In the genomic region with DNA sequence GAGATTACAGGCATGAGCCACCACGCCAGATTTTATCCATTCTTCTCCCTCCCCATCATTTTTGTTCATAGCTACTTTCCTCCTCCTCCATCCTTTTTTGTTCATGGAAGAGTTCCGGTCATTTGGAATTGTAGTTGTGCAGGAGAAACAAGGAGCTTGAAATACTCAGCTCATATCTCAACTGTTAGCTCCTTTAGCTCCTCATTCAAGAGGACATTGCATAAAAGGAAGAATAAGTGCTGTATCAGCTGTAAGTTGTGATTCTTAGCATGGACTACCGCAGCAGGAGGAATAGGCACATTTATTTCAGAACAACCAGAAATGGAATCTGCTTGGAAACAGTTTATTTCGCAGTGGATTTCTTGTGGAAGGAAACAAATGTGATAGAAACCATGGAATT, we compare ENCODE assay signal across 30 cellular contexts.
"Had no signal": no experiment of that assay in that cellular context is flagged by ENCODE, and none has a peak within 500 bp of the region (broad histone marks: within the 10 kb centered on the region; RNA-seq: fewer than 3 reads in every experiment).

No MANE protein-coding gene starts in this region.

- H3K36me3 ChIP-seq: esophagus muscularis mucosa, ovary had no signal

- H3K4me3 ChIP-seq: esophagus muscularis mucosa, heart left ventricle, ovary, testis, vagina had no signal

- H3K4me1 ChIP-seq: testis had no signal

- DNase-seq: activated B cell treated with CpG ODN at 0.5 μM for 24 hours; activated CD4-positive, alpha-beta T cell treated with anti-CD3 and anti-CD28 coated beads, Interleukin-2, amount 50 U/mL, for 1 hour; activated CD8-positive, alpha-beta T cell treated with anti-CD3 and anti-CD28 coated beads for 36 hours; activated gamma-delta T cell treated with Interleukin-2 at 50 U/mL for 16 hours; activated naive CD4-positive, alpha-beta T cell treated with anti-CD3 and anti-CD28 coated beads, Interleukin-2, amount 50 U/mL, for 16 hours; activated T-cell treated with anti-CD3 and anti-CD28 coated beads, Interleukin-2, amount 50 U/mL, for 4 hours; amygdala; central memory CD4-positive, alpha-beta T cell; effector CD4-positive, alpha-beta T cell; foreskin keratinocyte; heart left ventricle; hypothalamus; immature natural killer cell; kidney; left colon; mammary epithelial cell; naive B cell; ovary; right cardiac atrium; stimulated activated CD4-positive, alpha-beta T cell treated with anti-CD3 and anti-CD28 coated beads, Interleukin-12 subunit alpha, Interleukin-12 subunit beta, amount 100 ng/mL, for 4 hours; stimulated activated CD4-positive, alpha-beta T cell treated with anti-CD3 and anti-CD28 coated beads, Interleukin-4, amount 100 ng/mL, for 1 hour; stimulated activated naive CD8-positive, alpha-beta T cell treated with anti-CD3 and anti-CD28 coated beads, Interleukin-15, Interleukin-2, amounts not matched to agents 100 U/mL and 50 U/mL, for 24 hours; T-helper 17 cell; T1000; testis; trophoblast cell had no signal

- H3K9me3 ChIP-seq: esophagus muscularis mucosa, heart left ventricle, ovary, testis, vagina had no signal

- H3K36me3 Mint-ChIP-seq: immature natural killer cell, naive B cell had no signal

- H3K27ac Mint-ChIP-seq: activated B cell treated with CpG ODN at 0.5 μM for 24 hours; activated CD8-positive, alpha-beta T cell treated with anti-CD3 and anti-CD28 coated beads for 36 hours; activated T-helper 17 cell treated with anti-CD3 and anti-CD28 coated beads, Interleukin-2, amount 50 U/mL, for 72 hours; mesothelial cell of epicardium; naive B cell; T-helper 17 cell had no signal

- H3K27me3 Mint-ChIP-seq: activated B cell treated with CpG ODN at 0.5 μM for 24 hours; activated CD8-positive, alpha-beta T cell treated with anti-CD3 and anti-CD28 coated beads for 36 hours; activated T-helper 17 cell treated with anti-CD3 and anti-CD28 coated beads, Interleukin-2, amount 50 U/mL, for 72 hours; naive B cell; T-helper 17 cell had no signal

- FAIRE-seq: kidney had no signal

- H3K4me3 Mint-ChIP-seq: activated B cell treated with CpG ODN at 0.5 μM for 24 hours; activated CD8-positive, alpha-beta T cell treated with anti-CD3 and anti-CD28 coated beads for 36 hours; activated T-cell treated with anti-CD3 and anti-CD28 coated beads, Interleukin-2, amount 50 U/mL, for 4 hours; activated T-helper 17 cell treated with anti-CD3 and anti-CD28 coated beads, Interleukin-2, amount 50 U/mL, for 72 hours; immature natural killer cell; mesothelial cell of epicardium; naive B cell; T-helper 17 cell had no signal

- H3K27ac ChIP-seq: esophagus muscularis mucosa, foreskin keratinocyte, heart left ventricle, ovary, testis, vagina had no signal

- ATAC-seq: activated CD8-positive, alpha-beta T cell treated with anti-CD3 and anti-CD28 coated beads for 36 hours; activated T-cell treated with anti-CD3 and anti-CD28 coated beads, Interleukin-2, amount 50 U/mL, for 4 hours; activated T-helper 17 cell treated with anti-CD3 and anti-CD28 coated beads, Interleukin-2, amount 50 U/mL, for 72 hours; foreskin keratinocyte; heart left ventricle; right cardiac atrium; stimulated activated naive CD8-positive, alpha-beta T cell treated with anti-CD3 and anti-CD28 coated beads, Interleukin-15, Interleukin-2, amounts not matched to agents 100 U/mL and 50 U/mL, for 24 hours; T-helper 17 cell had no signal

- H3K9me3 Mint-ChIP-seq: activated B cell treated with CpG ODN at 0.5 μM for 24 hours; activated CD8-positive, alpha-beta T cell treated with anti-CD3 and anti-CD28 coated beads for 36 hours; activated T-cell treated with anti-CD3 and anti-CD28 coated beads, Interleukin-2, amount 50 U/mL, for 4 hours; activated T-helper 17 cell treated with anti-CD3 and anti-CD28 coated beads, Interleukin-2, amount 50 U/mL, for 72 hours; immature natural killer cell; mesothelial cell of epicardium; naive B cell had no signal

- H3K27me3 ChIP-seq: esophagus muscularis mucosa, foreskin keratinocyte, heart left ventricle, ovary, testis, vagina had no signal
